19 cellular contexts compared by ENCODE assay signal in the genomic region with DNA sequence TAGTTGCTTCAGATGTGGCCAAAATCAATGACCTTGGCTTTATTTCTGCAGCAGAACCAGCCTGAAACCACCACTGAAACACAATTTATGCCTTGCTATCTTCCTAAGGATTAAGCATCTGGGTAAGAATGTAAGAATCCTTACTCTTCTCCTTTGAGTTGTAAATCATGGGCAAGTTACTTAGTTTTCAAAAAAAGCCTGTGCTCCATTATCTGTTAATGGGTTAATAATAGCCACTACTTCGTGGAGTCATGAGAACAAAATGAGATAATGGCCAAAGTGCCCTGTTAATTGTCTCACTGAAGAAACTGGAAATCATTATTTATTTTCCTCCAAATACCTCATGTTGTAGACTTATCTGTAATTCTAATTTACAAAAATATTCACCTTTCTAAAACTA.
"Had no signal": no experiment of that assay in that cellular context is flagged by ENCODE, and none has a peak within 500 bp of the region (broad histone marks: within the 10 kb centered on the region; RNA-seq: fewer than 3 reads in every experiment).

No MANE protein-coding gene starts in this region.

- H3K9me3 Mint-ChIP-seq: activated naive CD4-positive, alpha-beta T cell treated with anti-CD3 and anti-CD28 coated beads, Interleukin-2, amount 50 U/mL, for 72 hours; effector memory CD8-positive, alpha-beta T cell; naive thymus-derived CD8-positive, alpha-beta T cell had no signal

- H3K4me3 ChIP-seq: adrenal gland, lower lobe of right lung, thyroid gland had no signal

- H3K4me1 ChIP-seq: thyroid gland had no signal

- DNase-seq: activated CD4-positive, alpha-beta T cell treated with anti-CD3 and anti-CD28 coated beads for 1 hour; activated CD4-positive, alpha-beta T cell treated with anti-CD3 and anti-CD28 coated beads, Interleukin-2, amount 50 U/mL, for 4 hours; activated gamma-delta T cell treated with Interleukin-2 at 50 U/mL for 16 hours; adrenal gland; effector memory CD8-positive, alpha-beta T cell; foreskin melanocyte; glutamatergic neuron; lower lobe of right lung; naive thymus-derived CD8-positive, alpha-beta T cell; occipital lobe; posterior cingulate gyrus; stimulated activated CD4-positive, alpha-beta T cell treated with anti-CD3 and anti-CD28 coated beads, Interleukin-12 subunit alpha, Interleukin-12 subunit beta, amount 100 ng/mL, for 4 hours; stimulated activated CD4-positive, alpha-beta T cell treated with anti-CD3 and anti-CD28 coated beads, Interleukin-1b, Interleukin-23, amount 100 ng/mL, for 48 hours; stimulated activated naive CD4-positive, alpha-beta T cell treated with Interleukin-2 at 50 U/mL for 16 hours; T-helper 2 cell; thyroid gland had no signal

- H3K4me3 Mint-ChIP-seq: effector memory CD8-positive, alpha-beta T cell had no signal

- FAIRE-seq: urothelium cell line had no signal

- H3K27ac ChIP-seq: adrenal gland, lower lobe of right lung, thyroid gland, VCaP had no signal

- H3K9me3 ChIP-seq: adrenal gland, lower lobe of right lung, thyroid gland had no signal

- H3K27me3 ChIP-seq: adrenal gland, thyroid gland had no signal

- ATAC-seq: activated naive CD4-positive, alpha-beta T cell treated with anti-CD3 and anti-CD28 coated beads, Interleukin-2, amount 50 U/mL, for 72 hours; effector memory CD8-positive, alpha-beta T cell; lower lobe of right lung; naive thymus-derived CD8-positive, alpha-beta T cell had no signal

- H3K27ac Mint-ChIP-seq: activated naive CD4-positive, alpha-beta T cell treated with anti-CD3 and anti-CD28 coated beads, Interleukin-2, amount 50 U/mL, for 72 hours; effector memory CD8-positive, alpha-beta T cell had no signal

- H3K36me3 ChIP-seq: adrenal gland, lower lobe of right lung, thyroid gland had no signal
